15 cellular contexts compared by ENCODE assay signal in genomic region chr5:149694007-149694406, GRCh38.
"Had no signal": no experiment of that assay in that cellular context is flagged by ENCODE, and none has a peak within 500 bp of the region (broad histone marks: within the 10 kb centered on the region; RNA-seq: fewer than 3 reads in every experiment).

No MANE protein-coding gene starts in this region.

- H3K9me3 ChIP-seq: ascending aorta, lower lobe of right lung had no signal

- H3K27ac ChIP-seq: ascending aorta, lower lobe of right lung had no signal

- ATAC-seq: activated CD8-positive, alpha-beta T cell treated with anti-CD3 and anti-CD28 coated beads, Interleukin-2, amount 10 ng/mL, durations not matched to agents 7 days and 5 days; activated T-cell treated with anti-CD3 and anti-CD28 coated beads, Interleukin-2, amount 50 U/mL, for 72 hours; esophagus mucosa; lower lobe of right lung; sciatic nerve; stimulated activated naive CD8-positive, alpha-beta T cell treated with anti-CD3 and anti-CD28 coated beads, Interleukin-15, amount 100 ng/mL, for 72 hours had no signal

- H3K36me3 ChIP-seq: ascending aorta, lower lobe of right lung had no signal

- H3K4me1 ChIP-seq: ascending aorta, lower lobe of right lung had no signal

- H3K27me3 ChIP-seq: ascending aorta had no signal

- DNase-seq: activated CD4-positive, alpha-beta T cell treated with anti-CD3 and anti-CD28 coated beads, Interleukin-2, amount 10 ng/mL, durations not matched to agents 24 days and 14 days; activated CD4-positive, CD25-positive, alpha-beta regulatory T cell; activated CD8-positive, alpha-beta memory T cell treated with anti-CD3 and anti-CD28 coated beads, Interleukin-2, amount 50 U/mL, for 4 hours; activated CD8-positive, alpha-beta T cell treated with anti-CD3 and anti-CD28 coated beads, Interleukin-2, amount 10 ng/mL, durations not matched to agents 7 days and 5 days; activated gamma-delta T cell treated with Interleukin-2 at 50 U/mL for 16 hours; activated naive CD8-positive, alpha-beta T cell treated with anti-CD3 and anti-CD28 coated beads, Interleukin-2, amount 10 ng/mL, durations not matched to agents 7 days and 5 days; activated T-cell treated with anti-CD3 and anti-CD28 coated beads, Interleukin-2, amount 50 U/mL, for 72 hours; kidney glomerular epithelial cell; lower lobe of right lung; stimulated activated CD4-positive, alpha-beta T cell treated with anti-CD3 and anti-CD28 coated beads, Interleukin-1b, Interleukin-23, amount 100 ng/mL, for 48 hours; stimulated activated naive CD8-positive, alpha-beta T cell treated with anti-CD3 and anti-CD28 coated beads, Interleukin-15, amount 100 ng/mL, for 72 hours; SW 1271 had no signal

- H3K4me3 ChIP-seq: ascending aorta, lower lobe of right lung had no signal
